In genomic region chr17:76044475-76045007, GRCh38 we compare ENCODE assay signal across 3 cellular contexts. TPM values are rescaled to one million over a fixed set of nuclear protein-coding genes. Genes with fewer than 3 reads are reported as not detected.
"Had no signal": no experiment of that assay in that cellular context is flagged by ENCODE, and none has a peak within 500 bp of the region (broad histone marks: within the 10 kb centered on the region; RNA-seq: fewer than 3 reads in every experiment).

No MANE protein-coding gene starts in this region.

RNA-seq across cellular contexts. Expression of gene EVPL, which starts 17.4 kb away (rescaled TPM):
- total RNA-seq: RPMI7951 had no signal

RNA-seq across cellular contexts. Expression of gene GALR2, which starts 30.0 kb away (rescaled TPM):
- total RNA-seq: aorta, NCI-H460, RPMI7951 had no signal
- polyA plus RNA-seq: aorta had no signal

RNA-seq across cellular contexts. Expression of gene ZACN, which starts 34.4 kb away (rescaled TPM):
- total RNA-seq: aorta, RPMI7951 had no signal
